ENCODE assay signal across 22 cellular contexts in genomic region chr1:160236806-160237205, GRCh38. TPM values are rescaled to one million over a fixed set of nuclear protein-coding genes. Genes with fewer than 3 reads are reported as not detected.
DNase-seq lines count a peak whose midpoint lies in the region; ATAC-seq and TF ChIP-seq lines count a peak whose summit lies in the region.
"Had no signal": no experiment of that assay in that cellular context is flagged by ENCODE, and none has a peak within 500 bp of the region (broad histone marks: within the 10 kb centered on the region; RNA-seq: fewer than 3 reads in every experiment).

No MANE protein-coding gene starts in this region.

- H3K9me3 Mint-ChIP-seq in activated T-cell treated with anti-CD3 and anti-CD28 coated beads, Interleukin-2, amount 50 U/mL, for 24 hours: no peaks in the 10 kb centered on the region
- H3K9me3 Mint-ChIP-seq in activated T-cell treated with anti-CD3 and anti-CD28 coated beads, Interleukin-2, amount 50 U/mL, for 4 hours: no peaks in the 10 kb centered on the region
- H3K9me3 Mint-ChIP-seq in activated T-helper 17 cell treated with anti-CD3 and anti-CD28 coated beads, Interleukin-2, amount 50 U/mL, for 72 hours: no peaks in the 10 kb centered on the region
- H3K9me3 Mint-ChIP-seq in stimulated activated memory B cell treated with anti-CD40 and anti-IgM and Interleukin-4, amounts not matched to agents 10 μg/mL and 1 μg/mL and 100 μg/mL, for 72 hours: no peaks in the 10 kb centered on the region
- H3K9me3 Mint-ChIP-seq: CD4-positive, alpha-beta T cell had no signal

- no peak for DNase-seq in activated T-cell treated with anti-CD3 and anti-CD28 coated beads, Interleukin-2, amount 50 U/mL, for 24 hours
- DNase-seq in activated T-cell treated with anti-CD3 and anti-CD28 coated beads, Interleukin-2, amount 50 U/mL, for 4 hours: no peak
- DNase-seq in GM13977 (ENCODE audit: low spot score) (peak; percentile 24), NCI-H345 (lab: John Stamatoyannopoulos, UW) (no peak)
- no peak for DNase-seq in activated CD4-positive, CD25-positive, alpha-beta regulatory T cell (lab: John Stamatoyannopoulos, UW)
- DNase-seq in stimulated activated naive CD4-positive, alpha-beta T cell treated with Interleukin-2 at 50 U/mL for 16 hours (lab: John Stamatoyannopoulos, UW): no peak
- DNase-seq: CD4-positive, alpha-beta T cell; COR-L47; DMS79 treated with DMSO at 0.1 percent for 48 hours; KG1; NCI-H1092 treated with DMSO at 0.1 percent for 48 hours; NCI-H1436 treated with DMSO at 0.1 percent for 48 hours; NCI-H2029; NCI-H2227 treated with DMSO at 0.1 percent for 48 hours; NCI-H524; NCI-H82; OCI-M1 had no signal

- in situ Hi-C loops in GM13977 (cut with MboI; ENCODE audit: low pct_unique_long_range_greater_than_20kb, low sequenced_read_pairs, unreplicated experiment): no loop called here

- no peaks in the 10 kb centered on the region for H3K27me3 Mint-ChIP-seq in activated T-cell treated with anti-CD3 and anti-CD28 coated beads, Interleukin-2, amount 50 U/mL, for 24 hours
- no peaks in the 10 kb centered on the region for H3K27me3 Mint-ChIP-seq in activated T-cell treated with anti-CD3 and anti-CD28 coated beads, Interleukin-2, amount 50 U/mL, for 4 hours (ENCODE audit: low read depth)
- no peaks in the 10 kb centered on the region for H3K27me3 Mint-ChIP-seq in activated T-helper 17 cell treated with anti-CD3 and anti-CD28 coated beads, Interleukin-2, amount 50 U/mL, for 72 hours
- no peaks in the 10 kb centered on the region for H3K27me3 Mint-ChIP-seq in stimulated activated memory B cell treated with anti-CD40 and anti-IgM and Interleukin-4, amounts not matched to agents 10 μg/mL and 1 μg/mL and 100 μg/mL, for 72 hours
- H3K27me3 Mint-ChIP-seq: CD4-positive, alpha-beta T cell had no signal

- ATAC-seq in activated T-cell treated with anti-CD3 and anti-CD28 coated beads, Interleukin-2, amount 50 U/mL, for 4 hours: no peak
- ATAC-seq in activated T-helper 17 cell treated with anti-CD3 and anti-CD28 coated beads, Interleukin-2, amount 50 U/mL, for 72 hours (replicated peaks): no peak
- ATAC-seq in stimulated activated memory B cell treated with anti-CD40 and anti-IgM and Interleukin-4, amounts not matched to agents 10 μg/mL and 1 μg/mL and 100 μg/mL, for 72 hours: peak; percentile 81
- ATAC-seq: HCT116, Right ventricle myocardium inferior had no signal

- peaks cover 14% of the 10 kb centered on the region for H3K4me1 Mint-ChIP-seq in activated T-cell treated with anti-CD3 and anti-CD28 coated beads, Interleukin-2, amount 50 U/mL, for 24 hours (ENCODE audit: low read depth)
- peaks cover 10% of the 10 kb centered on the region for H3K4me1 Mint-ChIP-seq in activated T-cell treated with anti-CD3 and anti-CD28 coated beads, Interleukin-2, amount 50 U/mL, for 4 hours (ENCODE audit: low read depth)
- H3K4me1 Mint-ChIP-seq in activated T-helper 17 cell treated with anti-CD3 and anti-CD28 coated beads, Interleukin-2, amount 50 U/mL, for 72 hours: peaks cover 12% of the 10 kb centered on the region
- peaks cover 31% of the 10 kb centered on the region for H3K4me1 Mint-ChIP-seq in stimulated activated memory B cell treated with anti-CD40 and anti-IgM and Interleukin-4, amounts not matched to agents 10 μg/mL and 1 μg/mL and 100 μg/mL, for 72 hours

- H3K36me3 Mint-ChIP-seq in activated T-cell treated with anti-CD3 and anti-CD28 coated beads, Interleukin-2, amount 50 U/mL, for 24 hours (ENCODE audit: low read depth): peaks cover 92% of the 10 kb centered on the region
- H3K36me3 Mint-ChIP-seq in activated T-cell treated with anti-CD3 and anti-CD28 coated beads, Interleukin-2, amount 50 U/mL, for 4 hours (ENCODE audit: insufficient read depth): peaks cover 43% of the 10 kb centered on the region
- H3K36me3 Mint-ChIP-seq in activated T-helper 17 cell treated with anti-CD3 and anti-CD28 coated beads, Interleukin-2, amount 50 U/mL, for 72 hours (ENCODE audit: low read depth): peaks cover 100% of the 10 kb centered on the region
- H3K36me3 Mint-ChIP-seq in stimulated activated memory B cell treated with anti-CD40 and anti-IgM and Interleukin-4, amounts not matched to agents 10 μg/mL and 1 μg/mL and 100 μg/mL, for 72 hours: peaks cover 50% of the 10 kb centered on the region

- H3K27ac Mint-ChIP-seq in activated T-cell treated with anti-CD3 and anti-CD28 coated beads, Interleukin-2, amount 50 U/mL, for 24 hours: peak overlapping the region; percentile 47
- peak overlapping the region; percentile 44 for H3K27ac Mint-ChIP-seq in activated T-helper 17 cell treated with anti-CD3 and anti-CD28 coated beads, Interleukin-2, amount 50 U/mL, for 72 hours
- H3K27ac Mint-ChIP-seq in stimulated activated memory B cell treated with anti-CD40 and anti-IgM and Interleukin-4, amounts not matched to agents 10 μg/mL and 1 μg/mL and 100 μg/mL, for 72 hours: peak overlapping the region; percentile 49
- H3K27ac Mint-ChIP-seq: CD4-positive, alpha-beta T cell had no signal

- H3K4me3 Mint-ChIP-seq in activated T-cell treated with anti-CD3 and anti-CD28 coated beads, Interleukin-2, amount 50 U/mL, for 24 hours: no peak overlapping the region
- H3K4me3 Mint-ChIP-seq in activated T-cell treated with anti-CD3 and anti-CD28 coated beads, Interleukin-2, amount 50 U/mL, for 4 hours: no peak overlapping the region
- no peak overlapping the region for H3K4me3 Mint-ChIP-seq in activated T-helper 17 cell treated with anti-CD3 and anti-CD28 coated beads, Interleukin-2, amount 50 U/mL, for 72 hours
- no peak overlapping the region for H3K4me3 Mint-ChIP-seq in stimulated activated memory B cell treated with anti-CD40 and anti-IgM and Interleukin-4, amounts not matched to agents 10 μg/mL and 1 μg/mL and 100 μg/mL, for 72 hours
- H3K4me3 Mint-ChIP-seq: CD4-positive, alpha-beta T cell had no signal

- TF ChIP-seq CTCF in GM13977 (IDR thresholded peaks at IDR 0.05; ENCODE audit: extremely low read depth, insufficient read depth, missing control alignments): no peak

RNA-seq across cellular contexts. Expression of gene DCAF8, which starts 25.5 kb away (rescaled TPM):
- 10 to 100 TPM; 64.4 to 68.4 (median 65.0) TPM for total RNA-seq in activated T-cell treated with anti-CD3 and anti-CD28 coated beads, Interleukin-2, amount 50 U/mL, for 4 hours
- total RNA-seq in activated T-helper 17 cell treated with anti-CD3 and anti-CD28 coated beads, Interleukin-2, amount 50 U/mL, for 72 hours: 100 to 1,000 TPM; 126 to 175 TPM

RNA-seq across cellular contexts. Expression of gene PEA15, which starts 31.6 kb away (rescaled TPM):
- 10 to 100 TPM; 83.2 to 99.6 (median 83.7) TPM for total RNA-seq in activated T-cell treated with anti-CD3 and anti-CD28 coated beads, Interleukin-2, amount 50 U/mL, for 4 hours
- total RNA-seq in activated T-helper 17 cell treated with anti-CD3 and anti-CD28 coated beads, Interleukin-2, amount 50 U/mL, for 72 hours: 10 to 100 TPM; 48.7 to 49.4 TPM

RNA-seq across cellular contexts. Expression of gene CASQ1, which starts 46.4 kb away (rescaled TPM):
- not detected for total RNA-seq in activated T-cell treated with anti-CD3 and anti-CD28 coated beads, Interleukin-2, amount 50 U/mL, for 4 hours
- total RNA-seq in activated T-helper 17 cell treated with anti-CD3 and anti-CD28 coated beads, Interleukin-2, amount 50 U/mL, for 72 hours: not detected
- total RNA-seq: CD4-positive, alpha-beta T cell; SJSA1 had no signal

RNA-seq across cellular contexts. Expression of gene PEX19, which starts 48.1 kb away (rescaled TPM):
- 10 to 100 TPM; 55.1 to 64.3 (median 57.9) TPM for total RNA-seq in activated T-cell treated with anti-CD3 and anti-CD28 coated beads, Interleukin-2, amount 50 U/mL, for 4 hours
- total RNA-seq in activated T-helper 17 cell treated with anti-CD3 and anti-CD28 coated beads, Interleukin-2, amount 50 U/mL, for 72 hours: 10 to 100 TPM; 48.3 to 61.4 TPM
